8 cellular contexts compared by ENCODE assay signal in the genomic region with DNA sequence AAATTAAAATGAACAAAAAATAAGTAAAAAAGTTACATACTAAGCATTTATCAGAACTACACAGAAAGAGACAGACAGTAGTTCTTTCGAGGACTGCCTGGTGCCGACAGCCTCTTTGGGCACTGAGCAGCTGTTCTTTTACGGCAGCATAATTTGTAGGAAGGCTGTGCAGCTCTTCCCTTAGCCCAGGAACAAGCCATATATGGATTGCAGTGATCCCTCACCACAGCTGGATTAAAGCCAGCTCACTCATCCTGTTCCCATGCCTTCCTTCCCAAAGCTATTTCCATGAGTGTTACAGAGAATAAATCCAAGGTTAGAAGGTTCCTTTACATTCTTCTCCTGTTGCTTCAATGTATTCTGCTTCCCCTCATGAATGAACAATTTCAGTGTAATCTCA.
A peak's percentile ranks its signal among the peaks of the same experiment; 100 is the strongest.
DNase-seq lines count a peak whose midpoint lies in the region; ATAC-seq lines count a peak whose summit lies in the region.

No MANE protein-coding gene starts in this region.

- H2AFZ ChIP-seq in neuronal stem cell (ENCODE audit: low read length), result no peak overlapping the region

- H3K18ac ChIP-seq in neuronal stem cell (ENCODE audit: low read length), result no peak overlapping the region

- WGBS in neuronal stem cell (ENCODE audit: extremely low coverage in 2 of 2, insufficient read length in 2 of 2, insufficient replicate concordance in 1 of 2), 2 donors, result no CpG with 5 or more reads among the region's 3 CpGs

- no peak overlapping the region for H2AK5ac ChIP-seq in neuronal stem cell (ENCODE audit: low read depth, low read length)

- peaks cover 2% of the 10 kb centered on the region for H3K79me1 ChIP-seq in neuronal stem cell (ENCODE audit: low read depth, low read length)

- H4K91ac ChIP-seq in neuronal stem cell (ENCODE audit: low read depth, low read length, poor library complexity), result no peak overlapping the region

- no peak overlapping the region for H2BK15ac ChIP-seq in neuronal stem cell (ENCODE audit: low read length)

- no peak overlapping the region for H3K9ac ChIP-seq in neuronal stem cell (ENCODE audit: low read depth, low read length, poor library complexity)

- no peak overlapping the region for H2BK120ac ChIP-seq in neuronal stem cell (ENCODE audit: low read depth, low read length)

- no peak overlapping the region for H3K4me3 ChIP-seq in neuronal stem cell (ENCODE audit: low read length in 2 of 2)

- H2BK5ac ChIP-seq in neuronal stem cell (ENCODE audit: low read length), result no peak overlapping the region

- ATAC-seq in activated CD4-positive, CD25-positive, alpha-beta regulatory T cell treated with anti-CD3 and anti-CD28 coated beads, Interleukin-2, amount 50 U/mL, for 24 hours, result no peak

- peaks cover 0 to 2% of the 10 kb centered on the region in 2 donors for H3K4me1 ChIP-seq in neuronal stem cell (ENCODE audit: control insufficient read depth in 2 of 2, insufficient read depth in 1 of 2, low read depth in 1 of 2, low read length in 2 of 2)

- no peak overlapping the region for H3K14ac ChIP-seq in neuronal stem cell (ENCODE audit: low read length)

- H3K27me3 ChIP-seq in neuronal stem cell (ENCODE audit: control insufficient read depth in 3 of 3, insufficient read depth in 3 of 3, low read depth in 1 of 3, low read length in 3 of 3), result no peaks in the 10 kb centered on the region

- H4K8ac ChIP-seq in neuronal stem cell (ENCODE audit: low read depth, low read length), result no peak overlapping the region

- no peaks in the 10 kb centered on the region for H3K36me3 ChIP-seq in neuronal stem cell (replicated peaks in 1 of 2; ENCODE audit: control insufficient read depth in 2 of 2, insufficient read depth in 2 of 2, low read length in 2 of 2)

- H3K27ac ChIP-seq in neuronal stem cell (replicated peaks; ENCODE audit: low read length), result no peak overlapping the region

- no peak overlapping the region for H3K4ac ChIP-seq in neuronal stem cell (ENCODE audit: low read length)

- H3K23ac ChIP-seq in neuronal stem cell (ENCODE audit: low read depth, low read length, poor library complexity), result no peak overlapping the region

- no peak overlapping the region for H2BK12ac ChIP-seq in neuronal stem cell (ENCODE audit: low read length)

- no peak overlapping the region for H3K4me2 ChIP-seq in neuronal stem cell (ENCODE audit: insufficient read depth, low read length, poor library complexity, severe bottlenecking)

- H3K9me3 ChIP-seq in neuronal stem cell (replicated peaks in 1 of 2; ENCODE audit: control insufficient read depth in 2 of 2, insufficient read depth in 1 of 2, low read depth in 1 of 2, low read length in 2 of 2), result no peaks in the 10 kb centered on the region

- peak; percentile 94 for DNase-seq in EL
- DNase-seq in NCI-H524 treated with DMSO at 0.1 percent for 48 hours (lab: John Stamatoyannopoulos, UW), result peak; percentile 7
- peak; percentile 98 for DNase-seq in fibroblast of peridontal ligament (ENCODE audit: extremely low read depth)
- peak; percentile 93 for DNase-seq in renal cortical epithelial cell (ENCODE audit: low read depth)
- DNase-seq in neuronal stem cell (ENCODE audit: low spot score), result no peak
- no peak for DNase-seq in activated CD4-positive, CD25-positive, alpha-beta regulatory T cell treated with anti-CD3 and anti-CD28 coated beads, Interleukin-2, amount 50 U/mL, for 72 hours
- no peak for DNase-seq in NCI-H187 treated with DMSO at 0.1 percent for 48 hours (lab: John Stamatoyannopoulos, UW)

Comparison
In these comparisons a context has a peak if more than half of its experiments do, and no peak if none do; other contexts are left out.
1. DNase-seq: peak in EL (single experiment), NCI-H524 treated with DMSO at 0.1 percent for 48 hours (single experiment), fibroblast of peridontal ligament (single experiment) and renal cortical epithelial cell (single experiment); none in neuronal stem cell (single experiment), activated CD4-positive, CD25-positive, alpha-beta regulatory T cell treated with anti-CD3 and anti-CD28 coated beads, Interleukin-2, amount 50 U/mL, for 72 hours (single experiment) and NCI-H187 treated with DMSO at 0.1 percent for 48 hours (single experiment).